1 cellular context compared by ENCODE assay signal in the genomic region with DNA sequence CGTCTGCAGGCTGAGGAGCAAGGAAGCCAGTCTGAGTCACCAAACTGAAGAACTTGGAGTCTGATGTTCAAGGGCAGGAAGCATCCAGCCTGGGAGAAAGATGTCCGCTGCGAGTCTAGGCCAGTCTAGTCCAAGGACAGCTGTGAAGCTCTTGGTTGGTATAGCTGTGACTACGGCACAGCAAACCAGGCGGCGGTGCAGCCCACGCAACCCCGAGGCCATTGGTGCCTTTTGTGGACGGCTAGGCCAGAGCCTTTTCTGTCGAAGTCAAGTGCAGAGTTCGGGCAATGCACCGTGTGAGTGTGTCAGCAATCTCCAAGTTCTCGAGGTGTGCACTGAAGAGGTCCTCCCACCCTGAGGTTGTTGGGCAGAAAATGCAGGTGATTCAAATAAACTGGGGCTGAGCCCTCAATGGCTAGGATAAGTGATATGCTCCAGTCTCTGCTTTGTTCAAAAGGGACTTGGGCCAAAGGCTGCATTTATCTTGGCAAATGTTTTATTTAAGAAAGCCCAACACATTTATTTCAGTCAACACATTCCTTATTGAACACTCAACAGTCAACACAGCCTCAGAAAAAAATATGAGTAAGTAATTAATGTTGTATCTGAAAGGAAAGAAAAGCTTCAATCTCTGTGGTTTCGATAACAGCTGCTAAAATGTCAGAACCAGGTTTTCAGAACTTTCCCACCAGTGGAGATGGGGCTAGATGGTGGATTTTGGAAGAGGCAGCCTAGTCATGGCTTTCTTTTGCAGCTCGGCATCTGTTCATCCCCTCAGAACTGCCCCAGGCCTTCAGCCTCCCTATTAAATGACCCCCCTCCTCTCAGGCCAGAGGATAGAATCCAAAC.
TF ChIP-seq lines count a peak whose summit lies in the region.

No MANE protein-coding gene starts in this region.

TF ChIP-seq in H1, 55 proteins besides CTCF, POLR2A, EP300 and RAD21 (continued from another document):
- TF ChIP-seq EZH2 (IDR thresholded peaks at IDR 0.05; ENCODE audit: low read depth, low read length, severe bottlenecking) (no peak), BRCA1 (IDR thresholded peaks at IDR 0.05; ENCODE audit: low read depth, low read length) (no peak), KDM1A (IDR thresholded peaks at IDR 0.05; ENCODE audit: borderline replicate concordance, low read length) (no peak), CHD2 (IDR thresholded peaks at IDR 0.05; ENCODE audit: low read length) (no peak)
- TF ChIP-seq, protein P1, sequence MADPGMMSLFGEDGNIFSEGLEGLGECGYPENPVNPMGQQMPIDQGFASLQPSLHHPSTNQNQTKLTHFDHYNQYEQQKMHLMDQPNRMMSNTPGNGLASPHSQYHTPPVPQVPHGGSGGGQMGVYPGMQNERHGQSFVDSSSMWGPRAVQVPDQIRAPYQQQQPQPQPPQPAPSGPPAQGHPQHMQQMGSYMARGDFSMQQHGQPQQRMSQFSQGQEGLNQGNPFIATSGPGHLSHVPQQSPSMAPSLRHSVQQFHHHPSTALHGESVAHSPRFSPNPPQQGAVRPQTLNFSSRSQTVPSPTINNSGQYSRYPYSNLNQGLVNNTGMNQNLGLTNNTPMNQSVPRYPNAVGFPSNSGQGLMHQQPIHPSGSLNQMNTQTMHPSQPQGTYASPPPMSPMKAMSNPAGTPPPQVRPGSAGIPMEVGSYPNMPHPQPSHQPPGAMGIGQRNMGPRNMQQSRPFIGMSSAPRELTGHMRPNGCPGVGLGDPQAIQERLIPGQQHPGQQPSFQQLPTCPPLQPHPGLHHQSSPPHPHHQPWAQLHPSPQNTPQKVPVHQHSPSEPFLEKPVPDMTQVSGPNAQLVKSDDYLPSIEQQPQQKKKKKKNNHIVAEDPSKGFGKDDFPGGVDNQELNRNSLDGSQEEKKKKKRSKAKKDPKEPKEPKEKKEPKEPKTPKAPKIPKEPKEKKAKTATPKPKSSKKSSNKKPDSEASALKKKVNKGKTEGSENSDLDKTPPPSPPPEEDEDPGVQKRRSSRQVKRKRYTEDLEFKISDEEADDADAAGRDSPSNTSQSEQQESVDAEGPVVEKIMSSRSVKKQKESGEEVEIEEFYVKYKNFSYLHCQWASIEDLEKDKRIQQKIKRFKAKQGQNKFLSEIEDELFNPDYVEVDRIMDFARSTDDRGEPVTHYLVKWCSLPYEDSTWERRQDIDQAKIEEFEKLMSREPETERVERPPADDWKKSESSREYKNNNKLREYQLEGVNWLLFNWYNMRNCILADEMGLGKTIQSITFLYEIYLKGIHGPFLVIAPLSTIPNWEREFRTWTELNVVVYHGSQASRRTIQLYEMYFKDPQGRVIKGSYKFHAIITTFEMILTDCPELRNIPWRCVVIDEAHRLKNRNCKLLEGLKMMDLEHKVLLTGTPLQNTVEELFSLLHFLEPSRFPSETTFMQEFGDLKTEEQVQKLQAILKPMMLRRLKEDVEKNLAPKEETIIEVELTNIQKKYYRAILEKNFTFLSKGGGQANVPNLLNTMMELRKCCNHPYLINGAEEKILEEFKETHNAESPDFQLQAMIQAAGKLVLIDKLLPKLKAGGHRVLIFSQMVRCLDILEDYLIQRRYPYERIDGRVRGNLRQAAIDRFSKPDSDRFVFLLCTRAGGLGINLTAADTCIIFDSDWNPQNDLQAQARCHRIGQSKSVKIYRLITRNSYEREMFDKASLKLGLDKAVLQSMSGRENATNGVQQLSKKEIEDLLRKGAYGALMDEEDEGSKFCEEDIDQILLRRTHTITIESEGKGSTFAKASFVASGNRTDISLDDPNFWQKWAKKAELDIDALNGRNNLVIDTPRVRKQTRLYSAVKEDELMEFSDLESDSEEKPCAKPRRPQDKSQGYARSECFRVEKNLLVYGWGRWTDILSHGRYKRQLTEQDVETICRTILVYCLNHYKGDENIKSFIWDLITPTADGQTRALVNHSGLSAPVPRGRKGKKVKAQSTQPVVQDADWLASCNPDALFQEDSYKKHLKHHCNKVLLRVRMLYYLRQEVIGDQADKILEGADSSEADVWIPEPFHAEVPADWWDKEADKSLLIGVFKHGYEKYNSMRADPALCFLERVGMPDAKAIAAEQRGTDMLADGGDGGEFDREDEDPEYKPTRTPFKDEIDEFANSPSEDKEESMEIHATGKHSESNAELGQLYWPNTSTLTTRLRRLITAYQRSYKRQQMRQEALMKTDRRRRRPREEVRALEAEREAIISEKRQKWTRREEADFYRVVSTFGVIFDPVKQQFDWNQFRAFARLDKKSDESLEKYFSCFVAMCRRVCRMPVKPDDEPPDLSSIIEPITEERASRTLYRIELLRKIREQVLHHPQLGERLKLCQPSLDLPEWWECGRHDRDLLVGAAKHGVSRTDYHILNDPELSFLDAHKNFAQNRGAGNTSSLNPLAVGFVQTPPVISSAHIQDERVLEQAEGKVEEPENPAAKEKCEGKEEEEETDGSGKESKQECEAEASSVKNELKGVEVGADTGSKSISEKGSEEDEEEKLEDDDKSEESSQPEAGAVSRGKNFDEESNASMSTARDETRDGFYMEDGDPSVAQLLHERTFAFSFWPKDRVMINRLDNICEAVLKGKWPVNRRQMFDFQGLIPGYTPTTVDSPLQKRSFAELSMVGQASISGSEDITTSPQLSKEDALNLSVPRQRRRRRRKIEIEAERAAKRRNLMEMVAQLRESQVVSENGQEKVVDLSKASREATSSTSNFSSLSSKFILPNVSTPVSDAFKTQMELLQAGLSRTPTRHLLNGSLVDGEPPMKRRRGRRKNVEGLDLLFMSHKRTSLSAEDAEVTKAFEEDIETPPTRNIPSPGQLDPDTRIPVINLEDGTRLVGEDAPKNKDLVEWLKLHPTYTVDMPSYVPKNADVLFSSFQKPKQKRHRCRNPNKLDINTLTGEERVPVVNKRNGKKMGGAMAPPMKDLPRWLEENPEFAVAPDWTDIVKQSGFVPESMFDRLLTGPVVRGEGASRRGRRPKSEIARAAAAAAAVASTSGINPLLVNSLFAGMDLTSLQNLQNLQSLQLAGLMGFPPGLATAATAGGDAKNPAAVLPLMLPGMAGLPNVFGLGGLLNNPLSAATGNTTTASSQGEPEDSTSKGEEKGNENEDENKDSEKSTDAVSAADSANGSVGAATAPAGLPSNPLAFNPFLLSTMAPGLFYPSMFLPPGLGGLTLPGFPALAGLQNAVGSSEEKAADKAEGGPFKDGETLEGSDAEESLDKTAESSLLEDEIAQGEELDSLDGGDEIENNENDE (IDR thresholded peaks at IDR 0.05; ENCODE audit: insufficient replicate concordance, low read length): no peak
TF ChIP-seq in H1: peak in this region for 0.
